1 cellular context compared by ENCODE assay signal in the genomic region with DNA sequence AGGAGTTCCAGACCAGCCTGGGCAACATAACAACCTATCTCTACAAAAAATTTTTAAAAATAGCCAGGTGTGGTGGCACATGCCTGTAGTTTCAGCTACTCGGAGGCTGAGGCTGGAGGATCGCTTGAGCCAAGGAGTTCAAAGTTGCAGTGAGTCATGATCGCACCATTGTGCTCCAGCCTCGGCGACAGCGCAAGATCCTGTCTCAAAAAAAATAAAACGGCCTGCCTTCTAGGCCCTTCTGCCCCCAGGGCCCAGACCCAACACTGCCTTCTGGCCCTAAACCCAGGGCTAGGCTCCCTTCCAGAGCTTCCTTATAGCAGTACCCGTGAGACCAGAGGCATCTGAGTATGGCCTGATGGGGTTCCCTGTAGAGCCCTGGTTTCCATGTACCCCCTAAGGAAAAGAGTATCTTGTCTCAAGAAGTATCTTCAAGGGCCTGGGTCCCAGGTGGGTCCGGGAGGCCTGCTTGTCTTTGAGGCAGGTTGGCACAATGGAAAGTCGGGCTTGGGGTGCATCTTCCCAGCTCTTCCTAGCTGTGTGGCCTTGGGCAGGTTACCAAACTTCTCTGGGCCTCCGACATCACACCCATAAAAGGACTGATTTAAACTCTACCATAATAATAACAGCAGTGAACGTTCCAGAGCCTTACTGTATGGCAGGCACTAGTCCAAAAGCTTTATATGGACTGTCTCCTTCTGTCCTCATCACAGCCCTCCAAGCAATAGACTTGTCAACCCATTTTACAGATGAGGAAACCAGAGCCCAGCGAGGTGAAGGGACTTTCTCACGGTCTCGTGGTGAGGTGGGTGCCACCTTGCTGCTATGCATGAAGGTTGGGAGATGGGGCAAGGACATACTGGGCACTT.
TF ChIP-seq lines count a peak whose summit lies in the region.

No MANE protein-coding gene starts in this region.

TF ChIP-seq in SK-N-SH, 30 proteins besides CTCF, POLR2A, EP300 and RAD21 (continued from another document):
- TF ChIP-seq, protein P1, sequence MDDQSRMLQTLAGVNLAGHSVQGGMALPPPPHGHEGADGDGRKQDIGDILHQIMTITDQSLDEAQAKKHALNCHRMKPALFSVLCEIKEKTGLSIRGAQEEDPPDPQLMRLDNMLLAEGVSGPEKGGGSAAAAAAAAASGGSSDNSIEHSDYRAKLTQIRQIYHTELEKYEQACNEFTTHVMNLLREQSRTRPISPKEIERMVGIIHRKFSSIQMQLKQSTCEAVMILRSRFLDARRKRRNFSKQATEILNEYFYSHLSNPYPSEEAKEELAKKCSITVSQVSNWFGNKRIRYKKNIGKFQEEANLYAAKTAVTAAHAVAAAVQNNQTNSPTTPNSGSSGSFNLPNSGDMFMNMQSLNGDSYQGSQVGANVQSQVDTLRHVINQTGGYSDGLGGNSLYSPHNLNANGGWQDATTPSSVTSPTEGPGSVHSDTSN (IDR thresholded peaks at IDR 0.05): no peak
- TF ChIP-seq, protein P2, sequence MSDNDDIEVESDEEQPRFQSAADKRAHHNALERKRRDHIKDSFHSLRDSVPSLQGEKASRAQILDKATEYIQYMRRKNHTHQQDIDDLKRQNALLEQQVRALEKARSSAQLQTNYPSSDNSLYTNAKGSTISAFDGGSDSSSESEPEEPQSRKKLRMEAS (IDR thresholded peaks at IDR 0.05; ENCODE audit: low read depth): no peak
- TF ChIP-seq MXI1 (IDR thresholded peaks at IDR 0.05; ENCODE audit: low read depth, low read length) (no peak), SMC3 (IDR thresholded peaks at IDR 0.05; ENCODE audit: low read depth, low read length) (no peak)
TF ChIP-seq in SK-N-SH: peak in this region for 0.
